ENCODE assay signal across 10 cellular contexts in genomic region chr16:70429888-70430666, GRCh38. TPM values are rescaled to one million over a fixed set of nuclear protein-coding genes. Genes with fewer than 3 reads are reported as not detected.
DNase-seq lines count a peak whose midpoint lies in the region; ATAC-seq, FAIRE-seq and TF ChIP-seq lines count a peak whose summit lies in the region.
"Had no signal": no experiment of that assay in that cellular context is flagged by ENCODE, and none has a peak within 500 bp of the region (broad histone marks: within the 10 kb centered on the region; RNA-seq: fewer than 3 reads in every experiment).

No MANE protein-coding gene starts in this region.

- POLR2A ChIA-PET in GM12878 (lab: Charles Lee), result interaction anchor here (0.6 to 4.9 kb wide), 8 partner anchors 13 to 95 kb away, joined by 3 to 58 read pairs (median 6); partner anchors contain the start of genes COG4, FCSK and SF3B3

- no peak overlapping the region for H2BK15ac ChIP-seq in neuronal stem cell (ENCODE audit: low read length)

- FAIRE-seq in GM12878 (lab: Jason Lieb, UNC) (no peak), frontal cortex (lab: Jason Lieb, UNC) (no peak)

- CTCF ChIA-PET in GM12878 (lab: Yijun Ruan, JAX), result interaction anchor here (0.6 to 1.7 kb wide), 4 partner anchors 8 to 46 kb away, joined by 3 to 4 read pairs (median 3); partner anchors contain the start of gene FCSK

- no peak overlapping the region for H3K4ac ChIP-seq in neuronal stem cell (ENCODE audit: low read length)

- peak overlapping the region; percentile 87 for H2BK12ac ChIP-seq in neuronal stem cell (ENCODE audit: low read length)

- H3K9me3 ChIP-seq in GM12878 (replicated peaks; ENCODE audit: control insufficient read depth, insufficient read depth, low read length), result no peaks in the 10 kb centered on the region
- no peaks in the 10 kb centered on the region for H3K9me3 ChIP-seq in neuronal stem cell (replicated peaks in 1 of 2; ENCODE audit: control insufficient read depth in 2 of 2, insufficient read depth in 1 of 2, low read depth in 1 of 2, low read length in 2 of 2)
- no peaks in the 10 kb centered on the region for H3K9me3 ChIP-seq in adrenal gland (replicated peaks in 1 of 3)

- no peaks in the 10 kb centered on the region for H4K20me1 ChIP-seq in GM12878 (ENCODE audit: control insufficient read depth, insufficient read depth)

- H4K8ac ChIP-seq in neuronal stem cell (ENCODE audit: low read depth, low read length), result no peak overlapping the region

- TF ChIP-seq POLR2A in GM12878 (IDR thresholded peaks at IDR 0.05; ENCODE audit: low read depth, low read length) (no peak), adrenal gland (IDR thresholded peaks at IDR 0.05) (no peak)

- in situ Hi-C loops in GM12878 (cut with MboI), result no loop called here

- H2BK5ac ChIP-seq in neuronal stem cell (ENCODE audit: low read length), result peak overlapping the region; percentile 56

- no peak overlapping the region for H3K23ac ChIP-seq in neuronal stem cell (ENCODE audit: low read depth, low read length, poor library complexity)

- RAD21 ChIA-PET in GM12878 (lab: Charles Lee; ENCODE audit: unreplicated experiment), result interaction anchor here (0.5 to 2.8 kb wide), 13 partner anchors 8 to 223 kb away, joined by 3 to 32 read pairs (median 5); partner anchors contain the start of genes FCSK and ST3GAL2

- 2% methylated on average over 5 of the region's 5 CpGs for WGBS in GM12878 (ENCODE audit: insufficient coverage, insufficient replicate concordance, low lambda C conversion rate, missing lambda C conversion rate)
- WGBS in neuronal stem cell (ENCODE audit: extremely low coverage in 2 of 2, insufficient read length in 2 of 2, insufficient replicate concordance in 1 of 2), 2 donors, result no CpG with 5 or more reads among the region's 5 CpGs
- WGBS in adrenal gland, 4 donors, result 72 to 84% (median 78%) methylated on average over 3 to 5 of the region's 5 CpGs

- ATAC-seq in HG03432 (IDR thresholded peaks at IDR 0.05; ENCODE audit: unreplicated experiment) (peak; percentile 4), GM12878 (peak; percentile 30)

- TSS peak; percentile 17 for BruUV-seq in GM12878 (replicated peaks; lab: Mats Ljungman, UMichigan)

- H2BK120ac ChIP-seq in neuronal stem cell (ENCODE audit: low read depth, low read length), result no peak overlapping the region

- H3K4me3 ChIP-seq in GM12875 (ENCODE audit: low read depth, low read length) (peak overlapping the region; percentile 14), GM12878 (peak overlapping the region; percentile 45; the same call in 1 of the 2 replicates), neuronal stem cell (ENCODE audit: low read length in 2 of 2) (no peak overlapping the region), adrenal gland (no peak overlapping the region)

- H3K14ac ChIP-seq in neuronal stem cell (ENCODE audit: low read length), result no peak overlapping the region

- peak overlapping the region; percentile 68 for H3K9ac ChIP-seq in GM12878 (ENCODE audit: control insufficient read depth, insufficient read depth, low read length)
- no peak overlapping the region for H3K9ac ChIP-seq in neuronal stem cell (ENCODE audit: low read depth, low read length, poor library complexity)

- H3K4me1 ChIP-seq in GM12878 (ENCODE audit: control insufficient read depth, insufficient read depth, low read length) (peaks cover 65% of the 10 kb centered on the region), neuronal stem cell (ENCODE audit: control insufficient read depth in 2 of 2, insufficient read depth in 1 of 2, low read depth in 1 of 2, low read length in 2 of 2) (peaks cover 29 to 41% of the 10 kb centered on the region in 2 donors), adrenal gland (replicated peaks in 1 of 2) (peaks cover 34 to 80% of the 10 kb centered on the region in 2 donors)

- DNase-seq in GM12878 (ENCODE audit: low read depth, low spot score) (peak; percentile 70), neuronal stem cell (ENCODE audit: low spot score) (no peak), frontal cortex (ENCODE audit: low spot score in 2 of 2) (no peak), occipital lobe (lab: John Stamatoyannopoulos, UW) (no peak), adrenal gland (no peak), pons (ENCODE audit: low spot score) (no peak)
- DNase-seq: foreskin melanocyte, GOT3 had no signal

- H3K27me3 ChIP-seq in GM12878 (replicated peaks in 1 of 2; ENCODE audit: control insufficient read depth in 2 of 2, insufficient read depth in 2 of 2, low read length in 1 of 2), result no peaks in the 10 kb centered on the region
- no peaks in the 10 kb centered on the region for H3K27me3 ChIP-seq in neuronal stem cell (ENCODE audit: control insufficient read depth in 3 of 3, insufficient read depth in 3 of 3, low read depth in 1 of 3, low read length in 3 of 3)
- no peaks in the 10 kb centered on the region for H3K27me3 ChIP-seq in adrenal gland

- H4K91ac ChIP-seq in neuronal stem cell (ENCODE audit: low read depth, low read length, poor library complexity), result peak overlapping the region; percentile 1

- TF ChIP-seq CTCF in GM12875 (IDR thresholded peaks at IDR 0.05; ENCODE audit: borderline replicate concordance, insufficient read depth, low read depth, low read length) (no peak), GM12878 (IDR thresholded peaks at IDR 0.05 in 2 of 3, conservative IDR thresholded peaks at IDR 0.05 in 1 of 3; ENCODE audit: control insufficient read depth in 2 of 3, extremely low read depth in 1 of 3, insufficient read depth in 1 of 3, low read depth in 3 of 3, low read length in 3 of 3) (no peak), adrenal gland (IDR thresholded peaks at IDR 0.05) (no peak)

- H3K18ac ChIP-seq in neuronal stem cell (ENCODE audit: low read length), result peak overlapping the region; percentile 73

- intact Hi-C loops in GM12878 (cut with micrococcal nuclease; ENCODE audit: unreplicated experiment) (loop anchor here (1.0 to 10.0 kb wide), 5 partner anchors 13 to 865 kb away; partner anchors contain the start of gene NFAT5), adrenal gland (cut with DNase I) (no loop called here)

- peaks cover 8% of the 10 kb centered on the region for H3K79me1 ChIP-seq in neuronal stem cell (ENCODE audit: low read depth, low read length)

- H3K4me2 ChIP-seq in GM12878 (ENCODE audit: control insufficient read depth, insufficient read depth), result peak overlapping the region; percentile 64
- no peak overlapping the region for H3K4me2 ChIP-seq in neuronal stem cell (ENCODE audit: insufficient read depth, low read length, poor library complexity, severe bottlenecking)

- no peak for TF ChIP-seq RAD21 in GM12878 (IDR thresholded peaks at IDR 0.05; ENCODE audit: insufficient read depth, low read depth, low read length)

- H2AK5ac ChIP-seq in neuronal stem cell (ENCODE audit: low read depth, low read length), result peak overlapping the region; percentile 95

- TF ChIP-seq EP300 in GM12878 (IDR thresholded peaks at IDR 0.05; ENCODE audit: borderline replicate concordance in 1 of 2, control insufficient read depth in 1 of 2, low read depth in 2 of 2, low read length in 2 of 2), result no peak

- no peak overlapping the region for H2AFZ ChIP-seq in GM12878 (ENCODE audit: control insufficient read depth, low read depth, low read length)
- H2AFZ ChIP-seq in neuronal stem cell (ENCODE audit: low read length), result peak overlapping the region; percentile 21

- H3K79me2 ChIP-seq in GM12878 (ENCODE audit: control insufficient read depth, insufficient read depth, low read length), result peaks cover 80% of the 10 kb centered on the region

- SMC1A ChIA-PET in GM12878 (lab: Charles Lee; ENCODE audit: uncharacterized antibody, unreplicated experiment), result interaction anchor here (0.7 to 1.6 kb wide), 13 partner anchors 8 to 89 kb away, joined by 3 to 16 read pairs (median 3); partner anchors contain the start of gene ST3GAL2

- H3K27ac ChIP-seq in GM12878 (ENCODE audit: control insufficient read depth, insufficient read depth), result peak overlapping the region; percentile 98
- H3K27ac ChIP-seq in neuronal stem cell (replicated peaks; ENCODE audit: low read length), result peak overlapping the region; percentile 73
- H3K27ac ChIP-seq in adrenal gland, result peak overlapping the region in 2 of 5 donors; percentile 56 to 69

- H3K36me3 ChIP-seq in GM12878 (ENCODE audit: control insufficient read depth in 2 of 2, insufficient read depth in 2 of 2, low read length in 1 of 2) (peaks cover 3 to 10% of the 10 kb centered on the region in 2 experiments; a peak in 3 of 4 replicates), neuronal stem cell (replicated peaks in 1 of 2; ENCODE audit: control insufficient read depth in 2 of 2, insufficient read depth in 2 of 2, low read length in 2 of 2) (peaks cover 3 to 23% of the 10 kb centered on the region in 2 donors), adrenal gland (replicated peaks in 1 of 2) (no peaks in the 10 kb centered on the region)

RNA-seq across cellular contexts. Expression of gene ST3GAL2, which starts 8.8 kb away (rescaled TPM):
- total RNA-seq in GM12878 (2013; cell fraction: nucleolus; rRNA removed), result 143 and 167 TPM in 2 replicates
- total RNA-seq in GM12878 (2014; rRNA removed) (40.2 and 43.7 TPM in 2 replicates), GM12878 (2014; rRNA removed; fragmentation: Illumina TruSeq; extraction: Trizol) (22.7 and 28.4 TPM in 2 replicates), GM12878 (2021) (61.7 and 66.7 TPM in 2 replicates), frontal cortex (26.9 TPM), occipital lobe (35.2 TPM), adrenal gland (10 to 100 TPM; 18.0 to 30.8 (median 27.6) TPM)
- 8.7 TPM for polyA plus RNA-seq in GM12878 (2011; ENCODE audit: low read depth)
- polyA plus RNA-seq in GM12878 (2011; rRNA removed) (20.7 and 29.7 TPM in 2 replicates), GM12878 (2014; fragmentation: Illumina TruSeq; extraction: Trizol) (4.9 and 15.5 TPM in 2 replicates), GM12878 (2014; fragmentation: Nextera tagmentation; extraction: Ambion mirVana) (1 to 10 TPM in 1 of 2 experiments, under 1 TPM in 1; 0.95 to 1.4 TPM), GM12878 (2014; rRNA removed) (39.5 and 49.8 TPM in 2 replicates), GM12878 (2016; fragmentation: Nextera tagmentation; extraction: Ambion mirVana) (10 to 100 TPM; 10.5 to 23.4 TPM), adrenal gland (10 to 100 TPM in 1 of 3 donors, 1 to 10 TPM in 2; 5.3 to 12.3 (median 8.0) TPM)
- 35.3 and 44.9 TPM in 2 replicates for polyA plus RNA-seq in GM12878 (2011; cell fraction: cytosol; rRNA removed)
- polyA plus RNA-seq in GM12878 (2011; cell fraction: nucleus; rRNA removed), result 23.2 and 29.6 TPM in 2 replicates
- polyA plus RNA-seq in GM12878 (2012), result 35.0 and 38.4 TPM in 2 replicates
- 68.2 and 127 TPM in 2 replicates for polyA minus RNA-seq in GM12878 (2011; rRNA and poly(A)+ RNA removed)
- polyA minus RNA-seq in GM12878 (2011; cell fraction: cytosol; rRNA and poly(A)+ RNA removed), result 39.0 and 49.5 TPM in 2 replicates
- 38.8 and 58.4 TPM in 2 replicates for polyA minus RNA-seq in GM12878 (2011; cell fraction: nucleus; rRNA and poly(A)+ RNA removed)
- 21.9 TPM for polyA plus RNA-seq in neuronal stem cell (2013, experiment 1 of 2)
- polyA plus RNA-seq in neuronal stem cell (2013, experiment 2 of 2), result 23.3 TPM

RNA-seq across cellular contexts. Expression of gene FCSK, which starts 24.3 kb away (rescaled TPM):
- 54.6 and 60.5 TPM in 2 replicates for total RNA-seq in GM12878 (2013; cell fraction: nucleolus; rRNA removed)
- total RNA-seq in GM12878 (2014; rRNA removed) (12.9 and 13.5 TPM in 2 replicates), GM12878 (2014; rRNA removed; fragmentation: Illumina TruSeq; extraction: Trizol) (5.0 and 5.4 TPM in 2 replicates), GM12878 (2021) (17.6 and 18.7 TPM in 2 replicates), frontal cortex (6.5 TPM), occipital lobe (6.2 TPM), adrenal gland (10 to 100 TPM; 17.4 to 33.5 (median 24.6) TPM)
- 6.8 TPM for polyA plus RNA-seq in GM12878 (2011; ENCODE audit: low read depth)
- polyA plus RNA-seq in GM12878 (2011; rRNA removed) (5.1 and 9.5 TPM in 2 replicates), GM12878 (2014; fragmentation: Illumina TruSeq; extraction: Trizol) (2.8 and 6.2 TPM in 2 replicates), GM12878 (2014; fragmentation: Nextera tagmentation; extraction: Ambion mirVana) (1 to 10 TPM in 1 of 2 experiments, under 1 TPM in 1; 0.60 to 1.5 TPM), GM12878 (2014; rRNA removed) (13.6 and 15.7 TPM in 2 replicates), GM12878 (2016; fragmentation: Nextera tagmentation; extraction: Ambion mirVana) (1 to 10 TPM; 5.8 to 8.5 TPM), adrenal gland (10 to 100 TPM in 2 of 3 donors, 1 to 10 TPM in 1; 5.2 to 34.8 (median 23.8) TPM)
- 9.9 and 11.6 TPM in 2 replicates for polyA plus RNA-seq in GM12878 (2011; cell fraction: cytosol; rRNA removed)
- polyA plus RNA-seq in GM12878 (2011; cell fraction: nucleus; rRNA removed), result 60.0 and 67.4 TPM in 2 replicates
- 8.0 and 8.3 TPM in 2 replicates for polyA plus RNA-seq in GM12878 (2012)
- polyA minus RNA-seq in GM12878 (2011; rRNA and poly(A)+ RNA removed), result 5.4 and 12.7 TPM in 2 replicates
- polyA minus RNA-seq in GM12878 (2011; cell fraction: cytosol; rRNA and poly(A)+ RNA removed), result 4.7 and 6.3 TPM in 2 replicates
- polyA minus RNA-seq in GM12878 (2011; cell fraction: nucleus; rRNA and poly(A)+ RNA removed), result 12.7 and 17.6 TPM in 2 replicates
- 2.1 TPM for polyA plus RNA-seq in neuronal stem cell (2013, experiment 1 of 2)
- polyA plus RNA-seq in neuronal stem cell (2013, experiment 2 of 2), result 2.4 TPM

Comparison
In these comparisons a context has a peak if more than half of its experiments do, and no peak if none do; other contexts are left out.
1. H3K4me3 ChIP-seq: peak in GM12875 (single experiment) and GM12878 (single experiment); none in neuronal stem cell (0 of 2) and adrenal gland (0 of 4).